Comparison of ENCODE assay signal across 8 cellular contexts in genomic region chr9:135864447-135865049, GRCh38. TPM values are rescaled to one million over a fixed set of nuclear protein-coding genes. Genes with fewer than 3 reads are reported as not detected.
DNase-seq lines count a peak whose midpoint lies in the region; ATAC-seq and TF ChIP-seq lines count a peak whose summit lies in the region.

No MANE protein-coding gene starts in this region.

- H3K4me2 ChIP-seq in parathyroid adenoma (ENCODE audit: low read length): no peak overlapping the region

- DNase-seq in AML-193 (lab: John Stamatoyannopoulos, UW) (peak; percentile 17 to 34), H7 (peak; percentile 86), RPMI7951 (ENCODE audit: low read depth) (peak; percentile 38), ureter (ENCODE audit: low spot score) (peak; percentile 62)
- peak; percentile 57 for DNase-seq in activated T-helper 9 cell treated with anti-CD3 and anti-CD28 coated beads, Interleukin-2, amount 50 U/mL, for 16 hours (ENCODE audit: low read depth)

- H3K27ac ChIP-seq in gastroesophageal sphincter: no peak overlapping the region
- H3K27ac ChIP-seq in parathyroid adenoma: no peak overlapping the region

- H3K4me3 ChIP-seq in H7 (ENCODE audit: insufficient read depth, low read depth, low read length): no peak overlapping the region
- H3K4me3 ChIP-seq in gastroesophageal sphincter: no peak overlapping the region
- H3K4me3 ChIP-seq in parathyroid adenoma (ENCODE audit: low read depth, low read length): no peak overlapping the region

- no peak for TF ChIP-seq POLR2A in gastroesophageal sphincter (IDR thresholded peaks at IDR 0.05)

- no peaks in the 10 kb centered on the region for H3K9me3 ChIP-seq in gastroesophageal sphincter
- no peaks in the 10 kb centered on the region for H3K9me3 ChIP-seq in parathyroid adenoma (ENCODE audit: control insufficient read depth, low read length)

- peak; percentile 60 to 85 (median 76) for TF ChIP-seq CTCF in gastroesophageal sphincter (IDR thresholded peaks at IDR 0.05)
- peak; percentile 56 for TF ChIP-seq CTCF in parathyroid adenoma (IDR thresholded peaks at IDR 0.05)

- TF ChIP-seq EP300 in gastroesophageal sphincter (IDR thresholded peaks at IDR 0.05): no peak

- H3K27me3 ChIP-seq in H7 (ENCODE audit: control insufficient read depth, insufficient read depth, low read length) (no peaks in the 10 kb centered on the region), gastroesophageal sphincter (no peaks in the 10 kb centered on the region), parathyroid adenoma (ENCODE audit: control insufficient read depth, insufficient read depth, low read length) (no peaks in the 10 kb centered on the region)

- no peak overlapping the region for H2AFZ ChIP-seq in parathyroid adenoma

- ATAC-seq in gastroesophageal sphincter (peak; percentile 16), GM18868 (IDR thresholded peaks at IDR 0.05; ENCODE audit: unreplicated experiment) (no peak)

- 33 to 38% methylated on average over 4 to 8 of the region's 8 CpGs for WGBS in gastroesophageal sphincter (ENCODE audit: low coverage in 1 of 2), 2 donors

- peaks cover 14% of the 10 kb centered on the region for H3K79me2 ChIP-seq in parathyroid adenoma

- H3K9ac ChIP-seq in parathyroid adenoma: no peak overlapping the region

- H3K36me3 ChIP-seq in H7 (replicated peaks; ENCODE audit: control insufficient read depth, insufficient read depth, low read length) (no peaks in the 10 kb centered on the region; the same call in 1 of the 2 replicates), gastroesophageal sphincter (peaks cover 0 to 19% of the 10 kb centered on the region in 2 donors), parathyroid adenoma (ENCODE audit: control insufficient read depth, insufficient read depth, low read length) (no peaks in the 10 kb centered on the region)

- H3K4me1 ChIP-seq in gastroesophageal sphincter (peaks cover 0 to 10% (median 0%) of the 10 kb centered on the region in 3 donors), parathyroid adenoma (no peaks in the 10 kb centered on the region)

RNA-seq across cellular contexts. Expression of gene CAMSAP1, which starts 42.8 kb away (rescaled TPM):
- 26.3 and 34.6 TPM in 2 replicates for total RNA-seq in H7 (2014; rRNA removed; shearing (Covaris generic))
- 6.2 and 10.3 TPM in 2 replicates for total RNA-seq in RPMI7951 (2014; rRNA removed; shearing (Covaris generic))
- total RNA-seq in gastroesophageal sphincter (10 to 100 TPM; 27.5 to 49.2 (median 28.2) TPM), ureter (35.8 TPM)

Comparison
In these comparisons a context has a peak if more than half of its experiments do, and no peak if none do; other contexts are left out.
1. DNase-seq: peak in every context shown above with its lines; median percentile 86 in H7; 62 in ureter; 57 in activated T-helper 9 cell treated with anti-CD3 and anti-CD28 coated beads, Interleukin-2, amount 50 U/mL, for 16 hours; 38 in RPMI7951; 26 in AML-193.